Comparison of ENCODE assay signal across 16 cellular contexts in genomic region chr22:27534720-27535125, GRCh38.
DNase-seq lines count a peak whose midpoint lies in the region; ATAC-seq, FAIRE-seq and TF ChIP-seq lines count a peak whose summit lies in the region.
"Had no signal": no experiment of that assay in that cellular context is flagged by ENCODE, and none has a peak within 500 bp of the region (broad histone marks: within the 10 kb centered on the region; RNA-seq: fewer than 3 reads in every experiment).

No MANE protein-coding gene starts in this region.

- ATAC-seq in GM19351 (IDR thresholded peaks at IDR 0.05; ENCODE audit: unreplicated experiment) (no peak), HG03354 (IDR thresholded peaks at IDR 0.05; ENCODE audit: poor library complexity, severe bottlenecking, unreplicated experiment) (no peak)
- ATAC-seq: activated CD8-positive, alpha-beta T cell treated with anti-CD3 and anti-CD28 coated beads for 36 hours; CD8-positive, alpha-beta T cell; gastrocnemius medialis had no signal

- no peak overlapping the region for H3K27ac ChIP-seq in small intestine (ENCODE audit: low read depth in 1 of 2, low read length in 1 of 2)
- H3K27ac ChIP-seq: gastrocnemius medialis, SK-N-MC had no signal

- H3K27ac Mint-ChIP-seq in activated naive CD4-positive, alpha-beta T cell treated with anti-CD3 and anti-CD28 coated beads, Interleukin-2, amount 10 ng/mL, durations not matched to agents 7 days and 5 days, result no peak overlapping the region
- H3K27ac Mint-ChIP-seq: activated CD8-positive, alpha-beta T cell treated with anti-CD3 and anti-CD28 coated beads for 36 hours; activated T-helper 1 cell treated with anti-CD3 and anti-CD28 coated beads, Interleukin-12 subunit alpha, Interleukin-12 subunit beta, Interleukin-2, Interleukin-4 antibody, amounts not matched to agents 30 ng/mL and 10 ng/mL and 1 ng/mL, durations not matched to agents 14 hours and 24 hours and 36 hours; CD8-positive, alpha-beta T cell; immature natural killer cell had no signal

- H3K4me3 ChIP-seq in fibroblast of villous mesenchyme (ENCODE audit: low read depth, low read length), result no peak overlapping the region
- H3K4me3 ChIP-seq in small intestine (ENCODE audit: low read depth in 1 of 2, low read length in 2 of 2), result no peak overlapping the region
- H3K4me3 ChIP-seq: gastrocnemius medialis, SK-N-MC had no signal

- H3K36me3 ChIP-seq in small intestine (ENCODE audit: control insufficient read depth in 2 of 2, insufficient read depth in 2 of 2, low read length in 2 of 2), result no peaks in the 10 kb centered on the region
- H3K36me3 ChIP-seq: gastrocnemius medialis had no signal

- no peaks in the 10 kb centered on the region for H3K36me3 Mint-ChIP-seq in activated naive CD4-positive, alpha-beta T cell treated with anti-CD3 and anti-CD28 coated beads, Interleukin-2, amount 10 ng/mL, durations not matched to agents 7 days and 5 days
- H3K36me3 Mint-ChIP-seq: CD8-positive, alpha-beta T cell; immature natural killer cell had no signal

- peak; percentile 50 for DNase-seq in ELF-1 (ENCODE audit: low read depth, low spot score)
- DNase-seq in NCI-H460 (ENCODE audit: extremely low read depth, low read depth), result peak; percentile 54
- DNase-seq in fibroblast of villous mesenchyme (ENCODE audit: low read depth), result peak; percentile 91
- peak; percentile 15 for DNase-seq in small intestine
- DNase-seq in activated naive CD4-positive, alpha-beta T cell treated with anti-CD3 and anti-CD28 coated beads, Interleukin-2, amount 10 ng/mL, durations not matched to agents 7 days and 5 days, result no peak
- DNase-seq: activated CD8-positive, alpha-beta T cell treated with anti-CD3 and anti-CD28 coated beads for 36 hours; CD8-positive, alpha-beta T cell; gastrocnemius medialis; GDM1; immature natural killer cell; NCI-H1105; NCI-H2227 treated with DMSO at 0.1 percent for 48 hours had no signal

- no peaks in the 10 kb centered on the region for H3K27me3 ChIP-seq in small intestine (ENCODE audit: control insufficient read depth in 2 of 2, insufficient read depth in 2 of 2, low read length in 2 of 2)

- no peaks in the 10 kb centered on the region for H3K4me1 Mint-ChIP-seq in activated naive CD4-positive, alpha-beta T cell treated with anti-CD3 and anti-CD28 coated beads, Interleukin-2, amount 10 ng/mL, durations not matched to agents 7 days and 5 days
- H3K4me1 Mint-ChIP-seq: immature natural killer cell had no signal

- no peak for TF ChIP-seq CTCF in fibroblast of villous mesenchyme (IDR thresholded peaks at IDR 0.05; ENCODE audit: insufficient read depth, low read depth, low read length)

- no peaks in the 10 kb centered on the region for H3K27me3 Mint-ChIP-seq in activated naive CD4-positive, alpha-beta T cell treated with anti-CD3 and anti-CD28 coated beads, Interleukin-2, amount 10 ng/mL, durations not matched to agents 7 days and 5 days

- FAIRE-seq in small intestine (lab: Jason Lieb, UNC), result no peak

- no peaks in the 10 kb centered on the region for H3K9me3 Mint-ChIP-seq in activated naive CD4-positive, alpha-beta T cell treated with anti-CD3 and anti-CD28 coated beads, Interleukin-2, amount 10 ng/mL, durations not matched to agents 7 days and 5 days
- H3K9me3 Mint-ChIP-seq: activated CD8-positive, alpha-beta T cell treated with anti-CD3 and anti-CD28 coated beads for 36 hours; activated T-helper 1 cell treated with anti-CD3 and anti-CD28 coated beads, Interleukin-12 subunit alpha, Interleukin-12 subunit beta, Interleukin-2, Interleukin-4 antibody, amounts not matched to agents 30 ng/mL and 10 ng/mL and 1 ng/mL, durations not matched to agents 14 hours and 24 hours and 36 hours; CD8-positive, alpha-beta T cell; immature natural killer cell had no signal

- H3K4me1 ChIP-seq in small intestine (ENCODE audit: control insufficient read depth in 2 of 2, insufficient read depth in 1 of 2, low read depth in 1 of 2, low read length in 1 of 2), result no peaks in the 10 kb centered on the region

- no peak overlapping the region for H3K4me3 Mint-ChIP-seq in activated naive CD4-positive, alpha-beta T cell treated with anti-CD3 and anti-CD28 coated beads, Interleukin-2, amount 10 ng/mL, durations not matched to agents 7 days and 5 days
- H3K4me3 Mint-ChIP-seq: activated CD8-positive, alpha-beta T cell treated with anti-CD3 and anti-CD28 coated beads for 36 hours; activated T-helper 1 cell treated with anti-CD3 and anti-CD28 coated beads, Interleukin-12 subunit alpha, Interleukin-12 subunit beta, Interleukin-2, Interleukin-4 antibody, amounts not matched to agents 30 ng/mL and 10 ng/mL and 1 ng/mL, durations not matched to agents 14 hours and 24 hours and 36 hours; CD8-positive, alpha-beta T cell; immature natural killer cell had no signal

- CTCF ChIA-PET in activated naive CD4-positive, alpha-beta T cell treated with anti-CD3 and anti-CD28 coated beads, Interleukin-2, amount 10 ng/mL, durations not matched to agents 7 days and 5 days (lab: Charles Lee), result no interaction called here

- no peaks in the 10 kb centered on the region for H3K9me3 ChIP-seq in small intestine (ENCODE audit: control insufficient read depth, low read depth)
- H3K9me3 ChIP-seq: gastrocnemius medialis had no signal

- WGBS in small intestine, 3 donors, result 28 to 47% (median 35%) methylated on average over 7 of the region's 7 CpGs
